In the genomic region with DNA sequence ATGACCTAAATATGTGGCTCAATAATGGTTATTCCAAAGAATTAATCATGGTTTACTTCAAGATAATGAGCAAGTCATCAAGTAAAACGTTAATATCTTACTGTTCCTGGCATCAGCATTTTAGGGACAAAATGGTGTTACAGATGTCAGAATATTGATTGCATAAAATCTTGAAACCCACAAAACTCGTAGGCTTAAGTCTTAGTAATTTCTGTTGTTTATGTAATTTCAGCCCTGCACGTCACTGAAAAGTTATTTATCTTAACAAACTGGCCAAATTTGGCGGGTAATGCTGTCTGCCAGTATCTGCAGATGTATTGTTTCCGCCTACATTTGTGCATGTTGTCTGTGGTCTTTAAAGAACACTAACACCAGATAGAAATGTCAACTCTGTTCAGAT, we compare ENCODE assay signal across 2 cellular contexts.
TF ChIP-seq lines count a peak whose summit lies in the region.

No MANE protein-coding gene starts in this region.

TF ChIP-seq in liver, 16 proteins besides CTCF, POLR2A, EP300 and RAD21:
- TF ChIP-seq HNF4G (IDR thresholded peaks at IDR 0.05) (no peak), NR2F2 (IDR thresholded peaks at IDR 0.05) (peak; percentile 27), YY1 (IDR thresholded peaks at IDR 0.05) (peak; percentile 8)
- TF ChIP-seq, protein P1, sequence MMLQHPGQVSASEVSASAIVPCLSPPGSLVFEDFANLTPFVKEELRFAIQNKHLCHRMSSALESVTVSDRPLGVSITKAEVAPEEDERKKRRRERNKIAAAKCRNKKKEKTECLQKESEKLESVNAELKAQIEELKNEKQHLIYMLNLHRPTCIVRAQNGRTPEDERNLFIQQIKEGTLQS (IDR thresholded peaks at IDR 0.05) = no peak

TF ChIP-seq in HepG2, 621 proteins besides CTCF, POLR2A, EP300 and RAD21:
- TF ChIP-seq ZNF615 (CRISPR knock-in tag; IDR thresholded peaks at IDR 0.05; ENCODE audit: borderline replicate concordance) = no peak
- TF ChIP-seq, protein P2, sequence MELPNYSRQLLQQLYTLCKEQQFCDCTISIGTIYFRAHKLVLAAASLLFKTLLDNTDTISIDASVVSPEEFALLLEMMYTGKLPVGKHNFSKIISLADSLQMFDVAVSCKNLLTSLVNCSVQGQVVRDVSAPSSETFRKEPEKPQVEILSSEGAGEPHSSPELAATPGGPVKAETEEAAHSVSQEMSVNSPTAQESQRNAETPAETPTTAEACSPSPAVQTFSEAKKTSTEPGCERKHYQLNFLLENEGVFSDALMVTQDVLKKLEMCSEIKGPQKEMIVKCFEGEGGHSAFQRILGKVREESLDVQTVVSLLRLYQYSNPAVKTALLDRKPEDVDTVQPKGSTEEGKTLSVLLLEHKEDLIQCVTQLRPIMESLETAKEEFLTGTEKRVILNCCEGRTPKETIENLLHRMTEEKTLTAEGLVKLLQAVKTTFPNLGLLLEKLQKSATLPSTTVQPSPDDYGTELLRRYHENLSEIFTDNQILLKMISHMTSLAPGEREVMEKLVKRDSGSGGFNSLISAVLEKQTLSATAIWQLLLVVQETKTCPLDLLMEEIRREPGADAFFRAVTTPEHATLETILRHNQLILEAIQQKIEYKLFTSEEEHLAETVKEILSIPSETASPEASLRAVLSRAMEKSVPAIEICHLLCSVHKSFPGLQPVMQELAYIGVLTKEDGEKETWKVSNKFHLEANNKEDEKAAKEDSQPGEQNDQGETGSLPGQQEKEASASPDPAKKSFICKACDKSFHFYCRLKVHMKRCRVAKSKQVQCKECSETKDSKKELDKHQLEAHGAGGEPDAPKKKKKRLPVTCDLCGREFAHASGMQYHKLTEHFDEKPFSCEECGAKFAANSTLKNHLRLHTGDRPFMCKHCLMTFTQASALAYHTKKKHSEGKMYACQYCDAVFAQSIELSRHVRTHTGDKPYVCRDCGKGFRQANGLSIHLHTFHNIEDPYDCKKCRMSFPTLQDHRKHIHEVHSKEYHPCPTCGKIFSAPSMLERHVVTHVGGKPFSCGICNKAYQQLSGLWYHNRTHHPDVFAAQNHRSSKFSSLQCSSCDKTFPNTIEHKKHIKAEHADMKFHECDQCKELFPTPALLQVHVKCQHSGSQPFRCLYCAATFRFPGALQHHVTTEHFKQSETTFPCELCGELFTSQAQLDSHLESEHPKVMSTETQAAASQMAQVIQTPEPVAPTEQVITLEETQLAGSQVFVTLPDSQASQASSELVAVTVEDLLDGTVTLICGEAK (IDR thresholded peaks at IDR 0.05) = no peak
- TF ChIP-seq, protein P2 (CRISPR knock-in tag; IDR thresholded peaks at IDR 0.05) = no peak
- TF ChIP-seq CENPX (CRISPR knock-in tag; IDR thresholded peaks at IDR 0.05) = no peak
- TF ChIP-seq, protein P3, sequence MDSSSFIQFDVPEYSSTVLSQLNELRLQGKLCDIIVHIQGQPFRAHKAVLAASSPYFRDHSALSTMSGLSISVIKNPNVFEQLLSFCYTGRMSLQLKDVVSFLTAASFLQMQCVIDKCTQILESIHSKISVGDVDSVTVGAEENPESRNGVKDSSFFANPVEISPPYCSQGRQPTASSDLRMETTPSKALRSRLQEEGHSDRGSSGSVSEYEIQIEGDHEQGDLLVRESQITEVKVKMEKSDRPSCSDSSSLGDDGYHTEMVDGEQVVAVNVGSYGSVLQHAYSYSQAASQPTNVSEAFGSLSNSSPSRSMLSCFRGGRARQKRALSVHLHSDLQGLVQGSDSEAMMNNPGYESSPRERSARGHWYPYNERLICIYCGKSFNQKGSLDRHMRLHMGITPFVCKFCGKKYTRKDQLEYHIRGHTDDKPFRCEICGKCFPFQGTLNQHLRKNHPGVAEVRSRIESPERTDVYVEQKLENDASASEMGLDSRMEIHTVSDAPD (CRISPR knock-in tag; IDR thresholded peaks at IDR 0.05) = no peak
- no peak for TF ChIP-seq NFE2 (CRISPR knock-in tag; IDR thresholded peaks at IDR 0.05)
- no peak for TF ChIP-seq U2AF2 (IDR thresholded peaks at IDR 0.05; ENCODE audit: low read depth, low read length)
- TF ChIP-seq, protein P4, sequence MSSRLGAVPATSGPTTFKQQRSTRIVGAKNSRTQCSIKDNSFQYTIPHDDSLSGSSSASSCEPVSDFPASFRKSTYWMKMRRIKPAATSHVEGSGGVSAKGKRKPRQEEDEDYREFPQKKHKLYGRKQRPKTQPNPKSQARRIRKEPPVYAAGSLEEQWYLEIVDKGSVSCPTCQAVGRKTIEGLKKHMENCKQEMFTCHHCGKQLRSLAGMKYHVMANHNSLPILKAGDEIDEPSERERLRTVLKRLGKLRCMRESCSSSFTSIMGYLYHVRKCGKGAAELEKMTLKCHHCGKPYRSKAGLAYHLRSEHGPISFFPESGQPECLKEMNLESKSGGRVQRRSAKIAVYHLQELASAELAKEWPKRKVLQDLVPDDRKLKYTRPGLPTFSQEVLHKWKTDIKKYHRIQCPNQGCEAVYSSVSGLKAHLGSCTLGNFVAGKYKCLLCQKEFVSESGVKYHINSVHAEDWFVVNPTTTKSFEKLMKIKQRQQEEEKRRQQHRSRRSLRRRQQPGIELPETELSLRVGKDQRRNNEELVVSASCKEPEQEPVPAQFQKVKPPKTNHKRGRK (CRISPR knock-in tag; IDR thresholded peaks at IDR 0.05) = no peak
- no peak for TF ChIP-seq ZNF230 (CRISPR knock-in tag; IDR thresholded peaks at IDR 0.05)
- no peak for TF ChIP-seq ATAD3A (CRISPR knock-in tag; IDR thresholded peaks at IDR 0.05)
- TF ChIP-seq, protein P5, sequence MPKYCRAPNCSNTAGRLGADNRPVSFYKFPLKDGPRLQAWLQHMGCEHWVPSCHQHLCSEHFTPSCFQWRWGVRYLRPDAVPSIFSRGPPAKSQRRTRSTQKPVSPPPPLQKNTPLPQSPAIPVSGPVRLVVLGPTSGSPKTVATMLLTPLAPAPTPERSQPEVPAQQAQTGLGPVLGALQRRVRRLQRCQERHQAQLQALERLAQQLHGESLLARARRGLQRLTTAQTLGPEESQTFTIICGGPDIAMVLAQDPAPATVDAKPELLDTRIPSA (CRISPR knock-in tag; IDR thresholded peaks at IDR 0.05; ENCODE audit: borderline replicate concordance) = no peak
- TF ChIP-seq ATF7 (IDR thresholded peaks at IDR 0.05) = no peak
- TF ChIP-seq ATF7 (CRISPR knock-in tag; IDR thresholded peaks at IDR 0.05) = no peak
